Comparison of ENCODE assay signal across 20 cellular contexts in genomic region chr6:3394671-3395070, GRCh38.
A peak's percentile ranks its signal among the peaks of the same experiment; 100 is the strongest.
DNase-seq lines count a peak whose midpoint lies in the region; ATAC-seq, FAIRE-seq and TF ChIP-seq lines count a peak whose summit lies in the region.
"Had no signal": no experiment of that assay in that cellular context is flagged by ENCODE, and none has a peak within 500 bp of the region (broad histone marks: within the 10 kb centered on the region; RNA-seq: fewer than 3 reads in every experiment).

No MANE protein-coding gene starts in this region.

- H2AK5ac ChIP-seq in mesendoderm (ENCODE audit: low read length), result no peak overlapping the region

- TF ChIP-seq EP300 in HepG2 (IDR thresholded peaks at IDR 0.05; ENCODE audit: low read depth in 2 of 2, low read length in 2 of 2), result no peak
- no peak for TF ChIP-seq EP300 in HepG2 (CRISPR knock-in tag; IDR thresholded peaks at IDR 0.05; ENCODE audit: borderline replicate concordance)

- POLR2A ChIA-PET in HepG2 (lab: Yijun Ruan, JAX), result no interaction called here

- peaks cover 55% of the 10 kb centered on the region for H3K4me1 ChIP-seq in HepG2 (ENCODE audit: insufficient read depth, low read length)
- H3K4me1 ChIP-seq in right lobe of liver, result peaks cover 0 to 70% (median 34%) of the 10 kb centered on the region in 4 donors
- peaks cover 46% of the 10 kb centered on the region for H3K4me1 ChIP-seq in mucosa of descending colon (ENCODE audit: low read depth)
- peaks cover 7% of the 10 kb centered on the region for H3K4me1 ChIP-seq in mesendoderm (ENCODE audit: control insufficient read depth, low read depth, low read length)
- H3K4me1 ChIP-seq: BLaER1 had no signal

- H4K8ac ChIP-seq in mesendoderm (ENCODE audit: low read depth, low read length), result no peak overlapping the region

- intact Hi-C loops in HepG2 (cut with micrococcal nuclease; ENCODE audit: unreplicated experiment), result no loop called here
- intact Hi-C loops in right lobe of liver (cut with DNase I), result loop anchor here in 1 of 2 donors (5.0 kb wide), 1 partner anchor 32 kb away; no protein-coding TSS in a partner anchor
- intact Hi-C loops in dorsolateral prefrontal cortex (cut with DNase I), result no loop called here
- intact Hi-C loops in mucosa of descending colon (cut with DNase I, micrococcal nuclease), result no loop called here
- intact Hi-C loops in sciatic nerve (cut with DNase I), result no loop called here

- H3K4me3 ChIP-seq in HepG2 (replicated peaks in 1 of 3; ENCODE audit: insufficient read depth in 1 of 3, low read depth in 2 of 3, low read length in 3 of 3) (no peak overlapping the region), right lobe of liver (no peak overlapping the region), dorsolateral prefrontal cortex (no peak overlapping the region), mucosa of descending colon (no peak overlapping the region), mesendoderm (ENCODE audit: low read length) (no peak overlapping the region)
- H3K4me3 ChIP-seq: BLaER1 had no signal

- no peak for ATAC-seq in HepG2
- no peak for ATAC-seq in right lobe of liver
- peak; percentile 17 for ATAC-seq in mucosa of descending colon
- no peak for ATAC-seq in sciatic nerve
- ATAC-seq in GM19395 (IDR thresholded peaks at IDR 0.05; ENCODE audit: unreplicated experiment), result no peak

- no peak overlapping the region for H2BK15ac ChIP-seq in mesendoderm (replicated peaks; ENCODE audit: low read depth)

- no peak overlapping the region for H3K4ac ChIP-seq in mesendoderm (ENCODE audit: low read depth, low read length)

- in situ Hi-C loops in HepG2 (cut with HindIII; ENCODE audit: extremely low pct_ligation_motif_present, low pct_unique_long_range_greater_than_20kb), result no loop called here

- no peak overlapping the region for H3K23ac ChIP-seq in mesendoderm (ENCODE audit: low read length)

- no peak for DNase-seq in HepG2 (ENCODE audit: low spot score)
- no peak for DNase-seq in right lobe of liver
- DNase-seq in dorsolateral prefrontal cortex, result no peak
- peak in 1 of 3 donors; percentile 66 for DNase-seq in mucosa of descending colon
- DNase-seq in sciatic nerve (ENCODE audit: low spot score), result no peak
- DNase-seq in mesendoderm, result no peak
- DNase-seq in EL, result no peak
- DNase-seq: 8988T; CD4-positive, CD25-positive, alpha-beta regulatory T cell; DMS53; IMR-90; MM.1S; NCI-H2029; NCI-H446 treated with DMSO at 0.1 percent for 48 hours; NCI-H526; RPMI8226 had no signal

- FAIRE-seq in HepG2 (lab: Jason Lieb, UNC), result no peak
- FAIRE-seq: G401.6 had no signal

- H3K27me3 ChIP-seq in HepG2 (ENCODE audit: control insufficient read depth in 1 of 2, insufficient read depth in 2 of 2, low read length in 2 of 2) (no peaks in the 10 kb centered on the region), right lobe of liver (no peaks in the 10 kb centered on the region), dorsolateral prefrontal cortex (no peaks in the 10 kb centered on the region), mesendoderm (ENCODE audit: insufficient read depth, low read length, poor library complexity) (no peaks in the 10 kb centered on the region)
- H3K27me3 ChIP-seq: BLaER1 had no signal

- TF ChIP-seq RAD21 in HepG2 (CRISPR knock-in tag; IDR thresholded peaks at IDR 0.05), result no peak

- H4K20me1 ChIP-seq in HepG2 (ENCODE audit: insufficient read depth, low read length), result no peaks in the 10 kb centered on the region
- H4K20me1 ChIP-seq: BLaER1 had no signal

- H3K36me3 ChIP-seq in HepG2 (replicated peaks in 1 of 2; ENCODE audit: control insufficient read depth in 1 of 2, insufficient read depth in 2 of 2, low read length in 2 of 2) (peaks cover 11 to 59% of the 10 kb centered on the region in 2 experiments), right lobe of liver (no peaks in the 10 kb centered on the region), mucosa of descending colon (ENCODE audit: low read depth) (no peaks in the 10 kb centered on the region), mesendoderm (ENCODE audit: control insufficient read depth, insufficient read depth, low read length) (no peaks in the 10 kb centered on the region)
- H3K36me3 ChIP-seq: BLaER1 had no signal

- BruUV-seq in HepG2 (replicated peaks; lab: Mats Ljungman, UMichigan), result no TSS peak

- H3K27ac ChIP-seq in HepG2 (ENCODE audit: extremely low read length, insufficient read depth, low read length) (no peak overlapping the region), right lobe of liver (peak overlapping the region in 1 of 3 donors; percentile 92), dorsolateral prefrontal cortex (peak overlapping the region in 30 of 59 donors; percentile 14 to 99 (median 64)), mesendoderm (ENCODE audit: low read depth, low read length) (no peak overlapping the region)
- H3K27ac ChIP-seq: BLaER1, KMS-11 had no signal

- no peaks in the 10 kb centered on the region for H3K9me3 ChIP-seq in HepG2 (ENCODE audit: low read length)
- no peaks in the 10 kb centered on the region for H3K9me3 ChIP-seq in right lobe of liver
- H3K9me3 ChIP-seq in mucosa of descending colon, result no peaks in the 10 kb centered on the region
- H3K9me3 ChIP-seq: BLaER1 had no signal

- no peak overlapping the region for H2BK5ac ChIP-seq in mesendoderm (ENCODE audit: low read length)

- no peak overlapping the region for H3K18ac ChIP-seq in mesendoderm (ENCODE audit: low read length)

- WGBS in HepG2 (ENCODE audit: low lambda C conversion rate), result 97% methylated on average over 7 of the region's 7 CpGs
- 93% methylated on average over 5 of the region's 7 CpGs for WGBS in right lobe of liver (ENCODE audit: insufficient coverage, low coverage, low lambda C conversion rate, missing lambda C conversion rate)
- WGBS in mesendoderm (ENCODE audit: extremely low coverage, insufficient coverage, low lambda C conversion rate), result no CpG with 5 or more reads among the region's 7 CpGs

- H4K5ac ChIP-seq in mesendoderm (ENCODE audit: low read length), result no peak overlapping the region

- no peak overlapping the region for H3K56ac ChIP-seq in mesendoderm (ENCODE audit: low read length)

- H3K79me1 ChIP-seq in mesendoderm (ENCODE audit: low read length), result no peaks in the 10 kb centered on the region

- no peak overlapping the region for H3K4me2 ChIP-seq in HepG2 (ENCODE audit: low read depth, low read length)
- H3K4me2 ChIP-seq in mesendoderm (ENCODE audit: low read length), result no peak overlapping the region
- H3K4me2 ChIP-seq: BLaER1, KMS-11 had no signal

- peaks cover 72% of the 10 kb centered on the region for H3K79me2 ChIP-seq in HepG2 (ENCODE audit: insufficient read depth, low read length)
- H3K79me2 ChIP-seq in mesendoderm (ENCODE audit: control insufficient read depth, insufficient read depth, low read length), result no peaks in the 10 kb centered on the region

- H3K9ac ChIP-seq in HepG2 (ENCODE audit: insufficient read depth, low read depth, low read length) (no peak overlapping the region), mesendoderm (ENCODE audit: low read length) (no peak overlapping the region)
- H3K9ac ChIP-seq: BLaER1, KMS-11 had no signal

- peak; percentile 27; the same call in 1 of the 2 replicates for TF ChIP-seq CTCF in HepG2 (CRISPR knock-in tag; IDR thresholded peaks at IDR 0.05)
- no peak for TF ChIP-seq CTCF in right lobe of liver (IDR thresholded peaks at IDR 0.05)
- TF ChIP-seq CTCF in dorsolateral prefrontal cortex (IDR thresholded peaks at IDR 0.05 in 54 of 56, conservative IDR thresholded peaks at IDR 0.05 in 2 of 56; ENCODE audit: low read depth in 1 of 56, partially characterized antibody in 56 of 56), result no peak
- TF ChIP-seq CTCF in mucosa of descending colon (IDR thresholded peaks at IDR 0.05), result no peak

- CTCF ChIA-PET in HepG2 (lab: Yijun Ruan, JAX; ENCODE audit: low intra/inter-chr PET ratio, low total read pairs), result no interaction called here

- H2BK120ac ChIP-seq in mesendoderm (ENCODE audit: low read depth, low read length), result no peak overlapping the region

- H2AFZ ChIP-seq in HepG2 (ENCODE audit: low read length), result no peak overlapping the region

- TF ChIP-seq POLR2A in HepG2 (IDR thresholded peaks at IDR 0.05; ENCODE audit: insufficient read depth in 1 of 2, low read depth in 2 of 2, low read length in 2 of 2) (no peak), right lobe of liver (IDR thresholded peaks at IDR 0.05) (no peak)

TF ChIP-seq in HepG2, 621 proteins besides CTCF, POLR2A, EP300 and RAD21 (continues in another document):
- peak; percentile 29 for TF ChIP-seq RBM22 (optimal IDR thresholded peaks at IDR 0.05; ENCODE audit: low read length)
- TF ChIP-seq ZNF687 (CRISPR knock-in tag; IDR thresholded peaks at IDR 0.05), result peak; percentile 41

Comparison
In these comparisons a context has a peak if more than half of its experiments do, and no peak if none do; other contexts are left out.
1. H3K27ac ChIP-seq: peak in dorsolateral prefrontal cortex (30 of 59); none in HepG2 (single experiment) and mesendoderm (single experiment).